ENCODE assay signal across 1 cellular context in the genomic region with DNA sequence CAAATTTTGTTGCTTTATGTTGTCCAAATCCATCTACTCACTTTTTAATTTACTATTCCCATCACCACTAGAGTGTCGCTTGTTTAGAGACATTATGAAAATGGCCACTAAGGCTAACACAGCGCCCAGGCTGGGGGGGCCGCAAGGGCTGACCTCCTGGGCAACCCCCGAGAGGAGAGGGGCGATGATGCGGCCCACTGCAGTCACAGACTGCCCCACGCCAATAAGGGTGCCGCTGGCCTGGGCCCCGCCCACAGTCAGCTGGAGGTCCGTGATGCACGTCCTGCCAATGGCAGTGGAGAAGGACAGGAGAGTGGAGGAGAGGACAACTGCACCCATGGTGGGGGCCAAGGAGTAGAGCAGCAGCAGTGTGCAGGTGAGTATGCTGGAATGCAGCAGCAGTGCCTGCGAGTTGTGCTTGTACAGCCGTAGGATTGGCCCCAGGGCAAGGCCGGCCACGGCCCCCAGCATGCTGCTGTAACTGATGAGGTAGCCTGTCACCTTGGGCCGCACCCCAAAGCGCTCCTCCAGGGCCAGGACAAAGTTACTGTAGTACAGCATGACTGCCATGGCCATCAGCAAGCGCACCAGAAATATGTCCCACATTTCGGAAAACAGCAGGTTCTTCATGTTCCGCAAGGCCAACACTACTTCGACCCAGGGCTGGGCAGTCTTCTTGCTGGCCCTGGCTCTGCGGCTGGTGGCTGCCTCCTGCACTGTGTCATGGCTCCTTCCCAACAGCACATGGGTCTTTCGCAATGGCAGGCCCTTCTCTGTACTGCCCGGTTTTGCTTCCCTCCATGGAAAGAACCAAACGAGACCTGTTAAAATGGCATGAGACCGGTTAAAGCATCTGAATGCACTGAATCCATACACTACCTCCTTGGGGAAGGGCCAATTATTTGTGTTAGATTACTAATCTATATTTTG.
TF ChIP-seq lines count a peak whose summit lies in the region.

No MANE protein-coding gene starts in this region.

TF ChIP-seq in GM23338, 12 proteins besides CTCF, POLR2A, EP300 and RAD21 (continued from another document):
- TF ChIP-seq CREB1 (CRISPR knock-in tag; IDR thresholded peaks at IDR 0.05; ENCODE audit: low read depth) (no peak), ZNF331 (CRISPR knock-in tag; IDR thresholded peaks at IDR 0.05; ENCODE audit: low read depth) (no peak), JUNB (IDR thresholded peaks at IDR 0.05; ENCODE audit: unreplicated experiment) (no peak), ZNF114 (CRISPR knock-in tag; IDR thresholded peaks at IDR 0.05) (no peak), NANOG (IDR thresholded peaks at IDR 0.05; ENCODE audit: borderline replicate concordance) (no peak)
